ENCODE assay signal across 1 cellular context in genomic region chr4:38173935-38174334, GRCh38.
TF ChIP-seq lines count a peak whose summit lies in the region.

No MANE protein-coding gene starts in this region.

TF ChIP-seq in GM12878, 131 proteins besides CTCF, POLR2A, EP300 and RAD21:
- TF ChIP-seq EED (IDR thresholded peaks at IDR 0.05; ENCODE audit: low read depth) (0 out of 2 replicates have a peak, but pooled peaks have one; percentile 45), ZBED1 (IDR thresholded peaks at IDR 0.05; ENCODE audit: borderline replicate concordance) (0 out of 2 replicates have a peak, but pooled peaks have one; percentile 19), MAX (IDR thresholded peaks at IDR 0.05; ENCODE audit: low read depth, low read length) (no peak), SREBF2 (IDR thresholded peaks at IDR 0.05; ENCODE audit: low read length) (no peak), WRNIP1 (IDR thresholded peaks at IDR 0.05; ENCODE audit: borderline replicate concordance, low read depth, low read length) (no peak), CBFB (IDR thresholded peaks at IDR 0.05; ENCODE audit: low read depth) (no peak), JUNB (IDR thresholded peaks at IDR 0.05) (0 out of 2 replicates have a peak, but pooled peaks have one; percentile 17), DPF2 (IDR thresholded peaks at IDR 0.05) (no peak), POLR2AphosphoS2 (IDR thresholded peaks at IDR 0.05; ENCODE audit: low read depth, low read length) (no peak), PAX5 (IDR thresholded peaks at IDR 0.05; ENCODE audit: borderline replicate concordance, low read depth, low read length) (no peak), TCF12 (IDR thresholded peaks at IDR 0.05; ENCODE audit: low read depth, low read length) (no peak), ZNF384 (IDR thresholded peaks at IDR 0.05; ENCODE audit: borderline replicate concordance, low read depth, low read length) (no peak), YY1 (IDR thresholded peaks at IDR 0.05; ENCODE audit: low read depth, low read length) (no peak), SMAD1 (IDR thresholded peaks at IDR 0.05; ENCODE audit: low read depth, partially characterized antibody) (no peak), BMI1 (IDR thresholded peaks at IDR 0.05; ENCODE audit: borderline replicate concordance) (no peak), RB1 (IDR thresholded peaks at IDR 0.05; ENCODE audit: borderline replicate concordance) (no peak), TBL1XR1 (IDR thresholded peaks at IDR 0.05; ENCODE audit: low read depth, low read length) (no peak), MEF2A (IDR thresholded peaks at IDR 0.05; ENCODE audit: insufficient read depth, low read depth, low read length) (no peak), RUNX3 (IDR thresholded peaks at IDR 0.05; ENCODE audit: low read length) (peak; percentile 22; the same call in 1 of the 2 replicates), GATAD2B (conservative IDR thresholded peaks at IDR 0.05; ENCODE audit: low read depth) (no peak), MLLT1 (IDR thresholded peaks at IDR 0.05) (no peak), NRF1 (conservative IDR thresholded peaks at IDR 0.05; ENCODE audit: low read depth, low read length) (no peak), SUPT20H (IDR thresholded peaks at IDR 0.05; ENCODE audit: borderline replicate concordance, control insufficient read depth, low read depth, low read length) (no peak), HDAC2 (IDR thresholded peaks at IDR 0.05) (no peak), POU2F2 (IDR thresholded peaks at IDR 0.05; ENCODE audit: borderline replicate concordance, low read depth, low read length) (no peak), ZNF24 (IDR thresholded peaks at IDR 0.05) (no peak)
